In the genomic region with DNA sequence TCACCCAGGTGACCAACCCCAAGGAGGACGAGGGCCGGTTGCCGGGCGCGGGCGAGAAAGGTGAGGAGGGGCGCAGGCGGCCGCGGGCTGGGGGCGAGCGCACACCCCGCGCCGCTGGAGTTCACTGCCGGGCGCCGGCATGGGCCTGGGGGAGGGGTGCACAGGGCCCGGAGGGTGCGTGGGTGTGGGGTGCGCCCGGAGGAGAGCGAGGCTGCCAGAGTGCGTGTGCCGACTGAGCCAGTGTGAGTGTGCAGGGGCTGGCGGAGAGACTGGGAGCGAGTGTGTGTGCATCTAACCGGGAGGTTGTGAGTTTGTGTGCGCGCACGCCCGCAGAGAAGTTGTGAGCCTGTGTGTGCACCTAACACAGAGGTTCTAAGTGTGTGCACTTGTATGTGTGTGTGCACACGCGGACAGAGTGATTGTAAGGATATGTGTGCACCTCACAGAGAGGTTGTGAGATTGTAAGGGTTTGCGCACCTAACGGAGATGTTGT, we compare ENCODE assay signal across 1 cellular context.
TF ChIP-seq lines count a peak whose summit lies in the region.

No MANE protein-coding gene starts in this region.

TF ChIP-seq in HepG2, 621 proteins besides CTCF, POLR2A, EP300 and RAD21 (continued from another document and continues in another):
- no peak for TF ChIP-seq ZNF263 (CRISPR knock-in tag; IDR thresholded peaks at IDR 0.05)
- TF ChIP-seq, protein P1, sequence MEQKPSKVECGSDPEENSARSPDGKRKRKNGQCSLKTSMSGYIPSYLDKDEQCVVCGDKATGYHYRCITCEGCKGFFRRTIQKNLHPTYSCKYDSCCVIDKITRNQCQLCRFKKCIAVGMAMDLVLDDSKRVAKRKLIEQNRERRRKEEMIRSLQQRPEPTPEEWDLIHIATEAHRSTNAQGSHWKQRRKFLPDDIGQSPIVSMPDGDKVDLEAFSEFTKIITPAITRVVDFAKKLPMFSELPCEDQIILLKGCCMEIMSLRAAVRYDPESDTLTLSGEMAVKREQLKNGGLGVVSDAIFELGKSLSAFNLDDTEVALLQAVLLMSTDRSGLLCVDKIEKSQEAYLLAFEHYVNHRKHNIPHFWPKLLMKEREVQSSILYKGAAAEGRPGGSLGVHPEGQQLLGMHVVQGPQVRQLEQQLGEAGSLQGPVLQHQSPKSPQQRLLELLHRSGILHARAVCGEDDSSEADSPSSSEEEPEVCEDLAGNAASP (CRISPR knock-in tag; IDR thresholded peaks at IDR 0.05; ENCODE audit: borderline replicate concordance): no peak
- TF ChIP-seq, protein P2, sequence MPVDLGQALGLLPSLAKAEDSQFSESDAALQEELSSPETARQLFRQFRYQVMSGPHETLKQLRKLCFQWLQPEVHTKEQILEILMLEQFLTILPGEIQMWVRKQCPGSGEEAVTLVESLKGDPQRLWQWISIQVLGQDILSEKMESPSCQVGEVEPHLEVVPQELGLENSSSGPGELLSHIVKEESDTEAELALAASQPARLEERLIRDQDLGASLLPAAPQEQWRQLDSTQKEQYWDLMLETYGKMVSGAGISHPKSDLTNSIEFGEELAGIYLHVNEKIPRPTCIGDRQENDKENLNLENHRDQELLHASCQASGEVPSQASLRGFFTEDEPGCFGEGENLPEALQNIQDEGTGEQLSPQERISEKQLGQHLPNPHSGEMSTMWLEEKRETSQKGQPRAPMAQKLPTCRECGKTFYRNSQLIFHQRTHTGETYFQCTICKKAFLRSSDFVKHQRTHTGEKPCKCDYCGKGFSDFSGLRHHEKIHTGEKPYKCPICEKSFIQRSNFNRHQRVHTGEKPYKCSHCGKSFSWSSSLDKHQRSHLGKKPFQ (CRISPR knock-in tag; IDR thresholded peaks at IDR 0.05; ENCODE audit: insufficient replicate concordance): peak; percentile 45
- TF ChIP-seq, protein P3, sequence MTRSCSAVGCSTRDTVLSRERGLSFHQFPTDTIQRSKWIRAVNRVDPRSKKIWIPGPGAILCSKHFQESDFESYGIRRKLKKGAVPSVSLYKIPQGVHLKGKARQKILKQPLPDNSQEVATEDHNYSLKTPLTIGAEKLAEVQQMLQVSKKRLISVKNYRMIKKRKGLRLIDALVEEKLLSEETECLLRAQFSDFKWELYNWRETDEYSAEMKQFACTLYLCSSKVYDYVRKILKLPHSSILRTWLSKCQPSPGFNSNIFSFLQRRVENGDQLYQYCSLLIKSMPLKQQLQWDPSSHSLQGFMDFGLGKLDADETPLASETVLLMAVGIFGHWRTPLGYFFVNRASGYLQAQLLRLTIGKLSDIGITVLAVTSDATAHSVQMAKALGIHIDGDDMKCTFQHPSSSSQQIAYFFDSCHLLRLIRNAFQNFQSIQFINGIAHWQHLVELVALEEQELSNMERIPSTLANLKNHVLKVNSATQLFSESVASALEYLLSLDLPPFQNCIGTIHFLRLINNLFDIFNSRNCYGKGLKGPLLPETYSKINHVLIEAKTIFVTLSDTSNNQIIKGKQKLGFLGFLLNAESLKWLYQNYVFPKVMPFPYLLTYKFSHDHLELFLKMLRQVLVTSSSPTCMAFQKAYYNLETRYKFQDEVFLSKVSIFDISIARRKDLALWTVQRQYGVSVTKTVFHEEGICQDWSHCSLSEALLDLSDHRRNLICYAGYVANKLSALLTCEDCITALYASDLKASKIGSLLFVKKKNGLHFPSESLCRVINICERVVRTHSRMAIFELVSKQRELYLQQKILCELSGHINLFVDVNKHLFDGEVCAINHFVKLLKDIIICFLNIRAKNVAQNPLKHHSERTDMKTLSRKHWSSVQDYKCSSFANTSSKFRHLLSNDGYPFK (CRISPR knock-in tag; IDR thresholded peaks at IDR 0.05; ENCODE audit: borderline replicate concordance): no peak
- TF ChIP-seq PCBP2 (optimal IDR thresholded peaks at IDR 0.05; ENCODE audit: low read depth, low read length, poor library complexity, severe bottlenecking): no peak
- 0 out of 2 replicates have a peak, but pooled peaks have one; percentile 54 for TF ChIP-seq DNMT1 (CRISPR knock-in tag; IDR thresholded peaks at IDR 0.05)
- TF ChIP-seq POLR2AphosphoS5 (IDR thresholded peaks at IDR 0.05; ENCODE audit: low read depth, low read length): no peak
- TF ChIP-seq SRSF1 (optimal IDR thresholded peaks at IDR 0.05; ENCODE audit: low read depth, low read length): no peak
- no peak for TF ChIP-seq SOX5 (CRISPR knock-in tag; IDR thresholded peaks at IDR 0.05; ENCODE audit: borderline replicate concordance)
- TF ChIP-seq SMAD9 (CRISPR knock-in tag; IDR thresholded peaks at IDR 0.05): no peak
- TF ChIP-seq, protein P4, sequence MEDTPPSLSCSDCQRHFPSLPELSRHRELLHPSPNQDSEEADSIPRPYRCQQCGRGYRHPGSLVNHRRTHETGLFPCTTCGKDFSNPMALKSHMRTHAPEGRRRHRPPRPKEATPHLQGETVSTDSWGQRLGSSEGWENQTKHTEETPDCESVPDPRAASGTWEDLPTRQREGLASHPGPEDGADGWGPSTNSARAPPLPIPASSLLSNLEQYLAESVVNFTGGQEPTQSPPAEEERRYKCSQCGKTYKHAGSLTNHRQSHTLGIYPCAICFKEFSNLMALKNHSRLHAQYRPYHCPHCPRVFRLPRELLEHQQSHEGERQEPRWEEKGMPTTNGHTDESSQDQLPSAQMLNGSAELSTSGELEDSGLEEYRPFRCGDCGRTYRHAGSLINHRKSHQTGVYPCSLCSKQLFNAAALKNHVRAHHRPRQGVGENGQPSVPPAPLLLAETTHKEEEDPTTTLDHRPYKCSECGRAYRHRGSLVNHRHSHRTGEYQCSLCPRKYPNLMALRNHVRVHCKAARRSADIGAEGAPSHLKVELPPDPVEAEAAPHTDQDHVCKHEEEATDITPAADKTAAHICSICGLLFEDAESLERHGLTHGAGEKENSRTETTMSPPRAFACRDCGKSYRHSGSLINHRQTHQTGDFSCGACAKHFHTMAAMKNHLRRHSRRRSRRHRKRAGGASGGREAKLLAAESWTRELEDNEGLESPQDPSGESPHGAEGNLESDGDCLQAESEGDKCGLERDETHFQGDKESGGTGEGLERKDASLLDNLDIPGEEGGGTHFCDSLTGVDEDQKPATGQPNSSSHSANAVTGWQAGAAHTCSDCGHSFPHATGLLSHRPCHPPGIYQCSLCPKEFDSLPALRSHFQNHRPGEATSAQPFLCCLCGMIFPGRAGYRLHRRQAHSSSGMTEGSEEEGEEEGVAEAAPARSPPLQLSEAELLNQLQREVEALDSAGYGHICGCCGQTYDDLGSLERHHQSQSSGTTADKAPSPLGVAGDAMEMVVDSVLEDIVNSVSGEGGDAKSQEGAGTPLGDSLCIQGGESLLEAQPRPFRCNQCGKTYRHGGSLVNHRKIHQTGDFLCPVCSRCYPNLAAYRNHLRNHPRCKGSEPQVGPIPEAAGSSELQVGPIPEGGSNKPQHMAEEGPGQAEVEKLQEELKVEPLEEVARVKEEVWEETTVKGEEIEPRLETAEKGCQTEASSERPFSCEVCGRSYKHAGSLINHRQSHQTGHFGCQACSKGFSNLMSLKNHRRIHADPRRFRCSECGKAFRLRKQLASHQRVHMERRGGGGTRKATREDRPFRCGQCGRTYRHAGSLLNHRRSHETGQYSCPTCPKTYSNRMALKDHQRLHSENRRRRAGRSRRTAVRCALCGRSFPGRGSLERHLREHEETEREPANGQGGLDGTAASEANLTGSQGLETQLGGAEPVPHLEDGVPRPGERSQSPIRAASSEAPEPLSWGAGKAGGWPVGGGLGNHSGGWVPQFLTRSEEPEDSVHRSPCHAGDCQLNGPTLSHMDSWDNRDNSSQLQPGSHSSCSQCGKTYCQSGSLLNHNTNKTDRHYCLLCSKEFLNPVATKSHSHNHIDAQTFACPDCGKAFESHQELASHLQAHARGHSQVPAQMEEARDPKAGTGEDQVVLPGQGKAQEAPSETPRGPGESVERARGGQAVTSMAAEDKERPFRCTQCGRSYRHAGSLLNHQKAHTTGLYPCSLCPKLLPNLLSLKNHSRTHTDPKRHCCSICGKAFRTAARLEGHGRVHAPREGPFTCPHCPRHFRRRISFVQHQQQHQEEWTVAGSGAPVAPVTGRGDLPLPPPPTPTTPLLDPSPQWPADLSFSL (CRISPR knock-in tag; IDR thresholded peaks at IDR 0.05): peak; percentile 98; the same call in 1 of the 2 replicates
- TF ChIP-seq ZNF577 (CRISPR knock-in tag; IDR thresholded peaks at IDR 0.05; ENCODE audit: borderline replicate concordance, low read depth): no peak
- TF ChIP-seq, protein P5, sequence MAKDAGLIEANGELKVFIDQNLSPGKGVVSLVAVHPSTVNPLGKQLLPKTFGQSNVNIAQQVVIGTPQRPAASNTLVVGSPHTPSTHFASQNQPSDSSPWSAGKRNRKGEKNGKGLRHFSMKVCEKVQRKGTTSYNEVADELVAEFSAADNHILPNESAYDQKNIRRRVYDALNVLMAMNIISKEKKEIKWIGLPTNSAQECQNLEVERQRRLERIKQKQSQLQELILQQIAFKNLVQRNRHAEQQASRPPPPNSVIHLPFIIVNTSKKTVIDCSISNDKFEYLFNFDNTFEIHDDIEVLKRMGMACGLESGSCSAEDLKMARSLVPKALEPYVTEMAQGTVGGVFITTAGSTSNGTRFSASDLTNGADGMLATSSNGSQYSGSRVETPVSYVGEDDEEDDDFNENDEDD (CRISPR knock-in tag; IDR thresholded peaks at IDR 0.05; ENCODE audit: borderline replicate concordance): no peak
- TF ChIP-seq ZC3H4 (CRISPR knock-in tag; IDR thresholded peaks at IDR 0.05; ENCODE audit: borderline replicate concordance): no peak
- no peak for TF ChIP-seq SIN3A (IDR thresholded peaks at IDR 0.05; ENCODE audit: borderline replicate concordance, low read depth, low read length)
- no peak for TF ChIP-seq ZNF232 (CRISPR knock-in tag; IDR thresholded peaks at IDR 0.05; ENCODE audit: borderline replicate concordance)
- no peak for TF ChIP-seq SCMH1 (CRISPR knock-in tag; IDR thresholded peaks at IDR 0.05; ENCODE audit: borderline replicate concordance)
- no peak for TF ChIP-seq TCF12 (IDR thresholded peaks at IDR 0.05)
- TF ChIP-seq TCF12 (CRISPR knock-in tag; IDR thresholded peaks at IDR 0.05): no peak
- TF ChIP-seq ZNF124 (CRISPR knock-in tag; IDR thresholded peaks at IDR 0.05): no peak
- no peak for TF ChIP-seq ZMYM2 (CRISPR knock-in tag; IDR thresholded peaks at IDR 0.05)
- TF ChIP-seq GABPA (IDR thresholded peaks at IDR 0.05; ENCODE audit: low read depth, low read length): no peak
- TF ChIP-seq GABPA (CRISPR knock-in tag; IDR thresholded peaks at IDR 0.05; ENCODE audit: low read depth): no peak
- TF ChIP-seq KLF16 (CRISPR knock-in tag; IDR thresholded peaks at IDR 0.05): peak in 1 of 2 experiments; percentile 10; a peak in 1 of 4 replicates
- TF ChIP-seq, protein P6, sequence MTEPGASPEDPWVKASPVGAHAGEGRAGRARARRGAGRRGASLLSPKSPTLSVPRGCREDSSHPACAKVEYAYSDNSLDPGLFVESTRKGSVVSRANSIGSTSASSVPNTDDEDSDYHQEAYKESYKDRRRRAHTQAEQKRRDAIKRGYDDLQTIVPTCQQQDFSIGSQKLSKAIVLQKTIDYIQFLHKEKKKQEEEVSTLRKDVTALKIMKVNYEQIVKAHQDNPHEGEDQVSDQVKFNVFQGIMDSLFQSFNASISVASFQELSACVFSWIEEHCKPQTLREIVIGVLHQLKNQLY (CRISPR knock-in tag; IDR thresholded peaks at IDR 0.05): no peak
- TF ChIP-seq ZNF777 (CRISPR knock-in tag; IDR thresholded peaks at IDR 0.05): peak; percentile 48; the same call in 1 of the 2 replicates
- TF ChIP-seq, protein P7, sequence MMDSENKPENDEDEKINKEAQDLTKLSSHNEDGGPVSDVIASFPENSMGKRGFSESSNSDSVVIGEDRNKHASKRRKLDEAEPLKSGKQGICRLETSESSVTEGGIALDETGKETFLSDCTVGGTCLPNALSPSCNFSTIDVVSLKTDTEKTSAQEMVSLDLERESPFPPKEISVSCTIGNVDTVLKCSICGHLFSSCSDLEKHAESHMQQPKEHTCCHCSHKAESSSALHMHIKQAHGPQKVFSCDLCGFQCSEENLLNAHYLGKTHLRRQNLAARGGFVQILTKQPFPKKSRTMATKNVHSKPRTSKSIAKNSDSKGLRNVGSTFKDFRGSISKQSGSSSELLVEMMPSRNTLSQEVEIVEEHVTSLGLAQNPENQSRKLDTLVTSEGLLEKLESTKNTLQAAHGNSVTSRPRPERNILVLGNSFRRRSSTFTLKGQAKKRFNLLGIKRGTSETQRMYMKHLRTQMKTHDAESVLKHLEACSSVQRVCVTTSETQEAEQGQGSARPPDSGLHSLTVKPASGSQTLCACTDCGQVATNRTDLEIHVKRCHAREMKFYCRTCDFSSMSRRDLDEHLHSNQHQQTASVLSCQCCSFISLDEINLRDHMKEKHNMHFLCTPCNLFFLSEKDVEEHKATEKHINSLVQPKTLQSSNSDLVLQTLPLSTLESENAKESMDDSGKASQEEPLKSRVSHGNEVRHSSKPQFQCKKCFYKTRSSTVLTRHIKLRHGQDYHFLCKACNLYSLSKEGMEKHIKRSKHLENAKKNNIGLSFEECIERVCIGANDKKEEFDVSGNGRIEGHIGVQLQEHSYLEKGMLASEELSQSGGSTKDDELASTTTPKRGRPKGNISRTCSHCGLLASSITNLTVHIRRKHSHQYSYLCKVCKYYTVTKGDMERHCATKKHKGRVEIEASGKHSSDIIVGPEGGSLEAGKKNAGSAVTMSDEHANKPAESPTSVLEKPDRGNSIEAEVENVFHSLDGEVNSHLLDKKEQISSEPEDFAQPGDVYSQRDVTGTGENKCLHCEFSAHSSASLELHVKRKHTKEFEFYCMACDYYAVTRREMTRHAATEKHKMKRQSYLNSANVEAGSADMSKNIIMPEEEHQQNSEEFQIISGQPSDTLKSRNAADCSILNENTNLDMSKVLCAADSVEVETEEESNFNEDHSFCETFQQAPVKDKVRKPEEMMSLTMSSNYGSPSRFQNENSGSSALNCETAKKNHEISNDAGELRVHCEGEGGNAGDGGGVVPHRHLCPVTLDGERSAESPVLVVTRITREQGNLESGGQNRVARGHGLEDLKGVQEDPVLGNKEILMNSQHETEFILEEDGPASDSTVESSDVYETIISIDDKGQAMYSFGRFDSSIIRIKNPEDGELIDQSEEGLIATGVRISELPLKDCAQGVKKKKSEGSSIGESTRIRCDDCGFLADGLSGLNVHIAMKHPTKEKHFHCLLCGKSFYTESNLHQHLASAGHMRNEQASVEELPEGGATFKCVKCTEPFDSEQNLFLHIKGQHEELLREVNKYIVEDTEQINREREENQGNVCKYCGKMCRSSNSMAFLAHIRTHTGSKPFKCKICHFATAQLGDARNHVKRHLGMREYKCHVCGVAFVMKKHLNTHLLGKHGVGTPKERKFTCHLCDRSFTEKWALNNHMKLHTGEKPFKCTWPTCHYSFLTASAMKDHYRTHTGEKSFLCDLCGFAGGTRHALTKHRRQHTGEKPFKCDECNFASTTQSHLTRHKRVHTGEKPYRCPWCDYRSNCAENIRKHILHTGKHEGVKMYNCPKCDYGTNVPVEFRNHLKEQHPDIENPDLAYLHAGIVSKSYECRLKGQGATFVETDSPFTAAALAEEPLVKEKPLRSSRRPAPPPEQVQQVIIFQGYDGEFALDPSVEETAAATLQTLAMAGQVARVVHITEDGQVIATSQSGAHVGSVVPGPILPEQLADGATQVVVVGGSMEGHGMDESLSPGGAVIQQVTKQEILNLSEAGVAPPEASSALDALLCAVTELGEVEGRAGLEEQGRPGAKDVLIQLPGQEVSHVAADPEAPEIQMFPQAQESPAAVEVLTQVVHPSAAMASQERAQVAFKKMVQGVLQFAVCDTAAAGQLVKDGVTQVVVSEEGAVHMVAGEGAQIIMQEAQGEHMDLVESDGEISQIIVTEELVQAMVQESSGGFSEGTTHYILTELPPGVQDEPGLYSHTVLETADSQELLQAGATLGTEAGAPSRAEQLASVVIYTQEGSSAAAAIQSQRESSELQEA (CRISPR knock-in tag; IDR thresholded peaks at IDR 0.05; ENCODE audit: not compliant biosample characterization): no peak
- TF ChIP-seq STAT5B (CRISPR knock-in tag; IDR thresholded peaks at IDR 0.05): no peak
- no peak for TF ChIP-seq ZNF747 (CRISPR knock-in tag; IDR thresholded peaks at IDR 0.05; ENCODE audit: borderline replicate concordance)
- no peak for TF ChIP-seq ZNF382 (CRISPR knock-in tag; IDR thresholded peaks at IDR 0.05; ENCODE audit: borderline replicate concordance)
